Comparison of ENCODE assay signal across 20 cellular contexts in the genomic region with DNA sequence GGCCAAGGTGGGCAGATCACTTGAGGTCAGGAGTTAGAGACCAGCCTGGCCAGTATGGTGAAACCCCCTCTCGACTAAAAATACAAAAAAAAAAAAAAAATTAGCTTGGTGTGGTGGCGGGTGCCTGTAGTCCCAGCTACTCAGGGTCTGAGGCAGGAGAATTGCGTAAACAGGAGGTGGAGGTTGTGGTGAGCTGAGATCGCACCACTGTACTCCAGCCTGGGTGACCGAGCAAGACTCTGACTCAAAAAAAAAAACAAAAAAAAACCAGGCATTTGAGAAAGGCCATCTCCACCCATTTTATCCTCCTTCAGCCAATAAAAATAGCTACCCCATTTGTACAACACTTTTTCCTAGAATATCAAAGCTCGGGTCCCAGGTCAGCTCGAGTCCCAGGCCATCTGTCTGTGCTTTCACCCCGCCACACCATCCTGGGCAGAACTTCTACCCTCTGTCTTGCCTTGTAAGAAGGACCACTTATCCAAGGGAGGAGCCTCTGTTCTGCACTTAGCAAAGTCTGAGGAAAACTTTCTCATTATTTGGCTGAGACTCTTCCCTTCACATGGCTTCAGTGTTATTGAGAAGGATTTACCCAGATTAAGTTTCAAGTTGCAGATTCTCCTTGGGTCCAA.
DNase-seq lines count a peak whose midpoint lies in the region; ATAC-seq and TF ChIP-seq lines count a peak whose summit lies in the region.
"Had no signal": no experiment of that assay in that cellular context is flagged by ENCODE, and none has a peak within 500 bp of the region (broad histone marks: within the 10 kb centered on the region; RNA-seq: fewer than 3 reads in every experiment).

No MANE protein-coding gene starts in this region.

- peaks cover 39% of the 10 kb centered on the region for H3K4me1 Mint-ChIP-seq in chondrocyte (ENCODE audit: low read depth)
- H3K4me1 Mint-ChIP-seq: naive B cell had no signal

- H3K4ac ChIP-seq in trophoblast cell (ENCODE audit: low read depth, low read length) = no peak overlapping the region

- no peak overlapping the region for H4K12ac ChIP-seq in trophoblast cell (ENCODE audit: low read depth, low read length)

- H3K4me3 ChIP-seq in HL-60 (replicated peaks; ENCODE audit: insufficient read depth, low read length) = no peak overlapping the region
- H3K4me3 ChIP-seq in trophoblast cell (ENCODE audit: low read depth, low read length) = no peak overlapping the region
- H3K4me3 ChIP-seq: esophagus squamous epithelium, heart left ventricle, SK-N-MC, skin epidermis, uterus had no signal

- no peak overlapping the region for H3K18ac ChIP-seq in trophoblast cell (ENCODE audit: low read length)

- H3K36me3 ChIP-seq in trophoblast cell (ENCODE audit: control insufficient read depth in 1 of 2, insufficient read depth in 2 of 2, low read length in 2 of 2) = peaks cover 7 to 8% of the 10 kb centered on the region in 2 experiments
- H3K36me3 ChIP-seq: BE2C, uterus had no signal

- H3K14ac ChIP-seq in trophoblast cell (ENCODE audit: low read length) = no peak overlapping the region

- H2BK12ac ChIP-seq in trophoblast cell (ENCODE audit: low read length) = peak overlapping the region; percentile 24

- H3K27me3 ChIP-seq in HL-60 (ENCODE audit: insufficient read depth, poor library complexity, severe bottlenecking) = peaks cover 5% of the 10 kb centered on the region
- no peaks in the 10 kb centered on the region for H3K27me3 ChIP-seq in trophoblast cell (ENCODE audit: insufficient read depth, low read length)
- H3K27me3 ChIP-seq: BE2C, esophagus squamous epithelium, heart left ventricle, uterus had no signal

- H2BK5ac ChIP-seq in trophoblast cell (ENCODE audit: low read depth, low read length, poor library complexity) = no peak overlapping the region

- no peak overlapping the region for H2AFZ ChIP-seq in trophoblast cell (ENCODE audit: insufficient read depth, low read length, poor library complexity)

- no peak overlapping the region for H3K4me2 ChIP-seq in trophoblast cell (ENCODE audit: low read length)

- peak overlapping the region; percentile 52 for H3K27ac Mint-ChIP-seq in chondrocyte (ENCODE audit: unreplicated experiment)

- H3K23ac ChIP-seq in trophoblast cell (ENCODE audit: low read length) = no peak overlapping the region

- peaks cover 40% of the 10 kb centered on the region for H3K36me3 Mint-ChIP-seq in chondrocyte (ENCODE audit: low read depth)

- H3K27me3 Mint-ChIP-seq in chondrocyte (ENCODE audit: low read depth) = no peaks in the 10 kb centered on the region
- H3K27me3 Mint-ChIP-seq: naive B cell had no signal

- no peak overlapping the region for H3K4me3 Mint-ChIP-seq in chondrocyte (ENCODE audit: unreplicated experiment)
- H3K4me3 Mint-ChIP-seq: naive B cell had no signal

- no peaks in the 10 kb centered on the region for H3K79me2 ChIP-seq in trophoblast cell (ENCODE audit: control insufficient read depth, insufficient read depth, low read length, poor library complexity)

- no peaks in the 10 kb centered on the region for H3K79me1 ChIP-seq in trophoblast cell (ENCODE audit: low read length)

- no CpG with 5 or more reads among the region's 8 CpGs for WGBS in trophoblast cell (ENCODE audit: extremely low coverage, insufficient coverage, insufficient read length)

- no peak overlapping the region for H4K8ac ChIP-seq in trophoblast cell (ENCODE audit: low read depth, low read length)

- ATAC-seq in GM21526 (IDR thresholded peaks at IDR 0.05; ENCODE audit: low FRiP score, unreplicated experiment) = no peak

- H4K91ac ChIP-seq in trophoblast cell (ENCODE audit: low read depth, low read length) = no peak overlapping the region

- H3K27ac ChIP-seq in HL-60 (replicated peaks) = no peak overlapping the region
- no peak overlapping the region for H3K27ac ChIP-seq in trophoblast cell (ENCODE audit: low read depth, low read length)
- H3K27ac ChIP-seq: esophagus squamous epithelium, SK-N-MC, uterus had no signal

- no peaks in the 10 kb centered on the region for H3K9me3 Mint-ChIP-seq in chondrocyte (ENCODE audit: low read depth)

- no peak overlapping the region for H3K9ac ChIP-seq in trophoblast cell (ENCODE audit: low read length)

- no peak overlapping the region for H2BK120ac ChIP-seq in trophoblast cell (ENCODE audit: insufficient read depth, low read length, poor library complexity)

- peaks cover 4% of the 10 kb centered on the region for H3K9me3 ChIP-seq in trophoblast cell (ENCODE audit: insufficient read depth, low read depth, low read length)
- H3K9me3 ChIP-seq: BE2C, esophagus squamous epithelium, heart left ventricle, uterus had no signal

- no peak overlapping the region for H2AK5ac ChIP-seq in trophoblast cell (ENCODE audit: low read length)

- H3K4me1 ChIP-seq in trophoblast cell (ENCODE audit: control insufficient read depth in 1 of 2, insufficient read depth in 2 of 2, low read length in 2 of 2) = peaks cover 0 to 6% of the 10 kb centered on the region in 2 experiments
- H3K4me1 ChIP-seq: BE2C, esophagus squamous epithelium, uterus had no signal

- peak; percentile 18 to 21 for DNase-seq in HL-60 (ENCODE audit: low read depth in 1 of 2, low spot score in 1 of 2)
- peak; percentile 51 for DNase-seq in NOMO-1 treated with dmso at 0.1 percent for 144 hours (lab: John Stamatoyannopoulos, UW; ENCODE audit: unreplicated experiment)
- no peak for DNase-seq in chondrocyte (ENCODE audit: low spot score)
- DNase-seq in trophoblast cell = no peak
- DNase-seq in NCI-H2107 (lab: John Stamatoyannopoulos, UW) = no peak
- DNase-seq in germinal center (ENCODE audit: low spot score) = no peak
- DNase-seq: activated CD4-positive, alpha-beta T cell treated with anti-CD3 and anti-CD28 coated beads for 1 hour; BE2C; caudate nucleus; effector CD8-positive, alpha-beta T cell; esophagus squamous epithelium; heart left ventricle; naive B cell; NCI-H187 treated with DMSO at 0.1 percent for 48 hours; stimulated activated CD4-positive, alpha-beta T cell treated with anti-CD3 and anti-CD28 coated beads, Interleukin-4, amount 100 ng/mL, for 24 hours; T1000; uterus had no signal

- TF ChIP-seq CTCF in HL-60 (IDR thresholded peaks at IDR 0.05; ENCODE audit: insufficient read depth, low read length) (no peak), chondrocyte (IDR thresholded peaks at IDR 0.05) (no peak)

Comparison
In these comparisons a context has a peak if more than half of its experiments do, and no peak if none do; other contexts are left out.
1. DNase-seq: peak in HL-60 (2 of 2) and NOMO-1 treated with dmso at 0.1 percent for 144 hours (single experiment); none in chondrocyte (single experiment), trophoblast cell (0 of 2), NCI-H2107 (single experiment) and germinal center (single experiment).